ENCODE assay signal across 13 cellular contexts in the genomic region with DNA sequence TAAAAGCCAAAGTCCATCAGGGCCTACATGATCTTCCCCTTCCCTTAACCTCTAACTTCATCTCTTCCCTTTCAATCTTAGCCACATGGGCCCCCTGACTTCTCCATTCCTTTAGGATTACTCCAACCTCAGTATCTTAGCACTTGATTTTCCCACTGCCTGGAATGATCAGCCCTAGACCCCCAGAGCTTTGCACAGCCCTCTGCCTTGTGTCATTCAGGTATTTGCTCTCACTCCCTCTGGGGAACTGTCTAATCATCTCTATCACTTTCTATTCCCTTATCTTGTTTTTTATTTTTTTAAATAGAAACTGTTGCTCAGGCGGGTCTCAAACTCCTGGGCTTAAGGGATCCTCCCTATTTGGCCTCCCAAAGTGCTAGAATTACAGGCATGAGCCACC. TPM values are rescaled to one million over a fixed set of nuclear protein-coding genes. Genes with fewer than 3 reads are reported as not detected.
DNase-seq lines count a peak whose midpoint lies in the region; ATAC-seq and TF ChIP-seq lines count a peak whose summit lies in the region.
"Had no signal": no experiment of that assay in that cellular context is flagged by ENCODE, and none has a peak within 500 bp of the region (broad histone marks: within the 10 kb centered on the region; RNA-seq: fewer than 3 reads in every experiment).

No MANE protein-coding gene starts in this region.

- no peak for TF ChIP-seq CTCF in natural killer cell (IDR thresholded peaks at IDR 0.05)

- peaks cover 7 to 28% (median 9%) of the 10 kb centered on the region in 3 donors for H3K9me3 Mint-ChIP-seq in IgD-negative memory B cell
- peaks cover 19% of the 10 kb centered on the region for H3K9me3 Mint-ChIP-seq in activated naive CD8-positive, alpha-beta T cell (ENCODE audit: low read depth)
- peaks cover 0 to 9% of the 10 kb centered on the region in 2 donors for H3K9me3 Mint-ChIP-seq in natural killer cell

- H3K27me3 Mint-ChIP-seq in IgD-negative memory B cell (no peaks in the 10 kb centered on the region), natural killer cell (ENCODE audit: low read depth in 2 of 2) (no peaks in the 10 kb centered on the region)
- H3K27me3 Mint-ChIP-seq in activated naive CD8-positive, alpha-beta T cell, result no peaks in the 10 kb centered on the region
- H3K27me3 Mint-ChIP-seq: activated CD4-positive, alpha-beta T cell treated with anti-CD3 and anti-CD28 coated beads, Interleukin-2, amount 10 ng/mL, durations not matched to agents 24 days and 14 days had no signal

- intact Hi-C loops in natural killer cell (cut with micrococcal nuclease), result no loop called here

- ATAC-seq in natural killer cell (no peak), HG03045 (IDR thresholded peaks at IDR 0.05; ENCODE audit: unreplicated experiment) (no peak)

- H3K4me1 Mint-ChIP-seq in IgD-negative memory B cell (peaks cover 9 to 26% (median 17%) of the 10 kb centered on the region in 3 donors), natural killer cell (peaks cover 14 to 33% of the 10 kb centered on the region in 2 donors)
- H3K4me1 Mint-ChIP-seq in activated naive CD8-positive, alpha-beta T cell (ENCODE audit: low read depth), result peaks cover 27% of the 10 kb centered on the region

- peak overlapping the region; percentile 11 to 87 (median 68) for H3K27ac Mint-ChIP-seq in IgD-negative memory B cell
- peak overlapping the region; percentile 79 for H3K27ac Mint-ChIP-seq in activated naive CD8-positive, alpha-beta T cell
- peak overlapping the region; percentile 17 to 25 for H3K27ac Mint-ChIP-seq in natural killer cell

- H3K4me3 Mint-ChIP-seq in IgD-negative memory B cell (peak overlapping the region in 1 of 4 donors; percentile 60), natural killer cell (no peak overlapping the region)
- no peak overlapping the region for H3K4me3 Mint-ChIP-seq in activated naive CD8-positive, alpha-beta T cell
- H3K4me3 Mint-ChIP-seq: activated CD4-positive, alpha-beta T cell treated with anti-CD3 and anti-CD28 coated beads, Interleukin-2, amount 10 ng/mL, durations not matched to agents 24 days and 14 days had no signal

- H3K36me3 Mint-ChIP-seq in IgD-negative memory B cell (peaks cover 50% of the 10 kb centered on the region), natural killer cell (peaks cover 46% of the 10 kb centered on the region)
- H3K36me3 Mint-ChIP-seq in activated naive CD8-positive, alpha-beta T cell, result peaks cover 65% of the 10 kb centered on the region

- DNase-seq in NCI-H82 (lab: John Stamatoyannopoulos, UW), result peak; percentile 69
- DNase-seq in NCI-H82 treated with DMSO at 0.1 percent for 48 hours (lab: John Stamatoyannopoulos, UW; ENCODE audit: unreplicated experiment), result no peak
- no peak for DNase-seq in natural killer cell
- DNase-seq in NCI-H146 (lab: John Stamatoyannopoulos, UW), result no peak
- DNase-seq in cerebellum (ENCODE audit: low spot score), result no peak
- DNase-seq: activated CD4-positive, alpha-beta T cell treated with anti-CD3 and anti-CD28 coated beads, Interleukin-2, amount 10 ng/mL, durations not matched to agents 24 days and 14 days; midbrain; NCI-H2171 treated with DMSO at 0.1 percent for 48 hours; stimulated activated CD4-positive, alpha-beta T cell treated with anti-CD3 and anti-CD28 coated beads, Interleukin-15, amount 100 ng/mL, for 24 hours; trophoblast cell had no signal

RNA-seq across cellular contexts. Expression of a gene that starts 13.3 kb away (rescaled TPM):
- 45.2 TPM for polyA plus RNA-seq in IgD-negative memory B cell
- total RNA-seq in natural killer cell (10 to 100 TPM; 55.8 to 58.5 (median 57.8) TPM), cerebellum (12.8 TPM)

Comparison
In these comparisons a context has a peak if more than half of its experiments do, and no peak if none do; other contexts are left out.
1. H3K27ac Mint-ChIP-seq: peak in every context shown above with its lines; median percentile 79 in activated naive CD8-positive, alpha-beta T cell; 68 in IgD-negative memory B cell; 21 in natural killer cell.